ENCODE assay signal across 23 cellular contexts in genomic region chr15:62600376-62600775, GRCh38.
DNase-seq lines count a peak whose midpoint lies in the region; ATAC-seq, FAIRE-seq and TF ChIP-seq lines count a peak whose summit lies in the region.
"Had no signal": no experiment of that assay in that cellular context is flagged by ENCODE, and none has a peak within 500 bp of the region (broad histone marks: within the 10 kb centered on the region; RNA-seq: fewer than 3 reads in every experiment).

No MANE protein-coding gene starts in this region.

- ATAC-seq in IMR-90 (ENCODE audit: low read depth) (peak; percentile 10; the same call in 1 of the 2 replicates), sciatic nerve (no peak)
- ATAC-seq: Panc1 had no signal

- H3K27ac Mint-ChIP-seq in nephron, result peak overlapping the region; percentile 25 to 75 (median 58)
- no peak overlapping the region for H3K27ac Mint-ChIP-seq in osteocyte (ENCODE audit: unreplicated experiment)
- H3K27ac Mint-ChIP-seq: CD4-positive, alpha-beta memory T cell had no signal

- H3K23me2 ChIP-seq in H1 (ENCODE audit: low read depth, low read length), result no peaks in the 10 kb centered on the region

- no peak overlapping the region for H4K5ac ChIP-seq in IMR-90 (ENCODE audit: low read depth, low read length)
- H4K5ac ChIP-seq in H1 (ENCODE audit: insufficient read length, low read depth, low read length), result no peak overlapping the region

- H3K9ac ChIP-seq in IMR-90 (ENCODE audit: low read depth, low read length) (no peak overlapping the region), H1 (replicated peaks in 1 of 4; ENCODE audit: extremely low read depth in 1 of 4, low read depth in 3 of 4, low read length in 3 of 4) (no peak overlapping the region)
- H3K9ac ChIP-seq: BLaER1 had no signal

- peak overlapping the region; percentile 37; the same call in 1 of the 2 replicates for H4K91ac ChIP-seq in IMR-90 (ENCODE audit: insufficient read depth, low read depth, low read length)
- H4K91ac ChIP-seq in H1 (replicated peaks; ENCODE audit: insufficient read length, low read length), result no peak overlapping the region

- POLR2A ChIA-PET in IMR-90 (lab: Charles Lee; ENCODE audit: unreplicated experiment) (no interaction called here), H1 (lab: Charles Lee; ENCODE audit: partially characterized antibody) (no interaction called here)

- no peak for TF ChIP-seq CTCF in IMR-90 (conservative IDR thresholded peaks at IDR 0.05; ENCODE audit: low read depth, low read length)
- no peak for TF ChIP-seq CTCF in H1 (IDR thresholded peaks at IDR 0.05; ENCODE audit: control extremely low read depth in 1 of 3, insufficient read depth in 1 of 3, low read depth in 1 of 3, low read length in 3 of 3)
- TF ChIP-seq CTCF in nephron (IDR thresholded peaks at IDR 0.05; ENCODE audit: unreplicated experiment in 3 of 3), result no peak
- no peak for TF ChIP-seq CTCF in osteocyte (IDR thresholded peaks at IDR 0.05)

- TF ChIP-seq EP300 in H1 (IDR thresholded peaks at IDR 0.05; ENCODE audit: borderline replicate concordance in 1 of 2, low read depth in 2 of 2, low read length in 2 of 2), result no peak

- H3K79me1 ChIP-seq in IMR-90 (ENCODE audit: low read depth in 1 of 2, low read length in 2 of 2), result peaks cover 1 to 6% of the 10 kb centered on the region in 2 experiments; a peak in 3 of 4 replicates
- H3K79me1 ChIP-seq in H1 (ENCODE audit: low read depth, low read length), result peaks cover 3% of the 10 kb centered on the region; the same call in 1 of the 2 replicates

- in situ Hi-C loops in IMR-90 (cut with MboI; ENCODE audit: low sequenced_read_pairs), result no loop called here

- H3K79me2 ChIP-seq in H1 (ENCODE audit: control insufficient read depth in 1 of 2, insufficient read depth in 2 of 2, low read length in 2 of 2), result no peaks in the 10 kb centered on the region

- H3K4me1 ChIP-seq in IMR-90 (ENCODE audit: control insufficient read depth, insufficient read depth, low read length) (peaks cover 5% of the 10 kb centered on the region; the same call in 1 of the 2 replicates), H1 (replicated peaks in 1 of 4; ENCODE audit: control insufficient read depth in 3 of 4, insufficient read depth in 4 of 4, low read length in 3 of 4) (peaks cover 2 to 5% (median 3%) of the 10 kb centered on the region in 4 experiments; a peak in 2 of 7 replicates)
- H3K4me1 ChIP-seq: BLaER1 had no signal

- no TSS peak for BruUV-seq in IMR-90 (replicated peaks; lab: Mats Ljungman, UMichigan)

- peak overlapping the region; percentile 14; the same call in 1 of the 2 replicates for H3K4ac ChIP-seq in IMR-90 (ENCODE audit: low read depth, low read length)
- H3K4ac ChIP-seq in H1 (replicated peaks; ENCODE audit: insufficient read length, low read depth, low read length), result no peak overlapping the region

- H3K4me3 Mint-ChIP-seq in nephron, result no peak overlapping the region
- no peak overlapping the region for H3K4me3 Mint-ChIP-seq in osteocyte (ENCODE audit: unreplicated experiment)
- H3K4me3 Mint-ChIP-seq: CD4-positive, alpha-beta memory T cell; H9 had no signal

- no peak overlapping the region for H2BK12ac ChIP-seq in H1 (ENCODE audit: low read depth, low read length)

- no peak overlapping the region for H3K4me2 ChIP-seq in IMR-90 (ENCODE audit: low read depth, low read length)
- H3K4me2 ChIP-seq in H1 (ENCODE audit: insufficient read depth in 1 of 2, low read depth in 2 of 2, low read length in 2 of 2), result no peak overlapping the region
- H3K4me2 ChIP-seq: BLaER1 had no signal

- H3K18ac ChIP-seq in IMR-90 (ENCODE audit: low read depth, low read length), result no peak overlapping the region; the same call in 1 of the 2 replicates
- no peak overlapping the region for H3K18ac ChIP-seq in H1 (ENCODE audit: extremely low read depth, low read length)

- H2AFZ ChIP-seq in IMR-90 (replicated peaks; ENCODE audit: low read length, poor library complexity), result no peak overlapping the region
- no peak overlapping the region for H2AFZ ChIP-seq in H1 (ENCODE audit: low read length)

- peaks cover 3% of the 10 kb centered on the region; the same call in 1 of the 2 replicates for H3K9me1 ChIP-seq in IMR-90 (ENCODE audit: insufficient read depth, low read length)

- no peaks in the 10 kb centered on the region; the same call in 1 of the 2 replicates for H3K27me3 ChIP-seq in IMR-90 (ENCODE audit: control insufficient read depth, insufficient read depth, low read length)
- no peaks in the 10 kb centered on the region for H3K27me3 ChIP-seq in H1 (replicated peaks in 1 of 4; ENCODE audit: control insufficient read depth in 3 of 4, extremely low read depth in 1 of 4, insufficient read depth in 3 of 4, low read length in 3 of 4)
- H3K27me3 ChIP-seq: BLaER1, SJSA1 had no signal

- CTCF ChIA-PET in IMR-90 (lab: Yijun Ruan, JAX) (no interaction called here), H1 (lab: Charles Lee; ENCODE audit: partially characterized antibody) (interaction anchor here (0.6 kb wide), 1 partner anchor 25 kb away, joined by 3 read pairs; no protein-coding TSS in a partner anchor)

- dilution Hi-C loops in IMR-90 (cut with HindIII; ENCODE audit: low sequenced_read_pairs, unreplicated experiment), result no loop called here

- H2AK5ac ChIP-seq in IMR-90 (ENCODE audit: low read depth, low read length), result 0 out of 2 replicates have a peak overlapping the region, but pooled peaks have one; percentile 20
- no peak overlapping the region for H2AK5ac ChIP-seq in H1 (ENCODE audit: low read depth, low read length)

- peaks cover 1% of the 10 kb centered on the region for H3K9me3 ChIP-seq in IMR-90 (ENCODE audit: control insufficient read depth, insufficient read depth, low read length)
- no peaks in the 10 kb centered on the region for H3K9me3 ChIP-seq in H1 (ENCODE audit: insufficient read depth in 2 of 2, low read depth in 1 of 2, low read length in 1 of 2)
- H3K9me3 ChIP-seq: BLaER1 had no signal

- H3K4me3 ChIP-seq in IMR-90 (ENCODE audit: insufficient read depth, low read depth, low read length) (no peak overlapping the region), H1 (ENCODE audit: extremely low read depth in 1 of 4, insufficient read depth in 2 of 4, low read depth in 3 of 4, low read length in 4 of 4) (no peak overlapping the region)
- H3K4me3 ChIP-seq: BLaER1, SJSA1 had no signal

- 0 out of 2 replicates have a peak overlapping the region, but pooled peaks have one; percentile 22 for H3K14ac ChIP-seq in IMR-90 (replicated peaks; ENCODE audit: low read depth, low read length)
- no peak overlapping the region for H3K14ac ChIP-seq in H1 (ENCODE audit: insufficient read length)

- H3K9me3 Mint-ChIP-seq in nephron (peaks cover 3% of the 10 kb centered on the region), osteocyte (ENCODE audit: unreplicated experiment) (peaks cover 8% of the 10 kb centered on the region)
- H3K9me3 Mint-ChIP-seq: CD4-positive, alpha-beta memory T cell; H9 had no signal

- H2BK20ac ChIP-seq in IMR-90 (ENCODE audit: low read depth, low read length) (peak overlapping the region; percentile 69; the same call in 1 of the 2 replicates), H1 (ENCODE audit: low read length) (no peak overlapping the region)

- H3K27me3 Mint-ChIP-seq in nephron (ENCODE audit: low read depth) (no peaks in the 10 kb centered on the region), osteocyte (ENCODE audit: unreplicated experiment) (peaks cover 31% of the 10 kb centered on the region)

- TF ChIP-seq POLR2A in IMR-90 (IDR thresholded peaks at IDR 0.05; ENCODE audit: low read depth, low read length) (no peak), H1 (IDR thresholded peaks at IDR 0.05; ENCODE audit: control extremely low read depth in 1 of 2, low read depth in 2 of 2, low read length in 2 of 2) (no peak)

- H4K20me1 ChIP-seq in IMR-90 (ENCODE audit: insufficient read depth, low read length), result no peaks in the 10 kb centered on the region
- no peaks in the 10 kb centered on the region for H4K20me1 ChIP-seq in H1 (replicated peaks in 1 of 2; ENCODE audit: control insufficient read depth in 1 of 2, insufficient read depth in 2 of 2, low read length in 2 of 2)
- H4K20me1 ChIP-seq: BLaER1 had no signal

- no peak overlapping the region; the same call in 1 of the 2 replicates for H3K23ac ChIP-seq in IMR-90 (ENCODE audit: low read depth, low read length)
- no peak overlapping the region for H3K23ac ChIP-seq in H1 (ENCODE audit: insufficient read length)

- H3K56ac ChIP-seq in IMR-90 (ENCODE audit: extremely low read depth, insufficient read depth, low read length), result no peak overlapping the region
- H3K56ac ChIP-seq in H1 (replicated peaks; ENCODE audit: insufficient read length, low read depth, low read length), result no peak overlapping the region

- TF ChIP-seq RAD21 in IMR-90 (IDR thresholded peaks at IDR 0.05; ENCODE audit: low read length) (no peak), H1 (IDR thresholded peaks at IDR 0.05 in 1 of 2, conservative IDR thresholded peaks at IDR 0.05 in 1 of 2; ENCODE audit: low read depth in 2 of 2, low read length in 2 of 2) (no peak)

- H4K8ac ChIP-seq in IMR-90 (ENCODE audit: low read depth in 2 of 2, low read length in 2 of 2) (peak overlapping the region in 1 of 2 experiments; percentile 19; a peak in 1 of 4 replicates), H1 (ENCODE audit: extremely low read depth, insufficient read depth, low read length) (no peak overlapping the region)

- FAIRE-seq in H1 (lab: Jason Lieb, UNC) (peak; percentile 36), urothelium cell line (lab: Jason Lieb, UNC) (peak; percentile 48)
- FAIRE-seq: GM12891, GM18507 had no signal

- intact Hi-C loops in IMR-90 (cut with micrococcal nuclease), result no loop called here
- intact Hi-C loops in sciatic nerve (cut with DNase I), result no loop called here

- peak overlapping the region; percentile 9; the same call in 1 of the 2 replicates for H2BK120ac ChIP-seq in IMR-90 (ENCODE audit: low read depth, low read length)
- no peak overlapping the region for H2BK120ac ChIP-seq in H1 (replicated peaks; ENCODE audit: low read depth, low read length)

- H3K27ac ChIP-seq in IMR-90 (ENCODE audit: insufficient read depth, low read length), result no peak overlapping the region
- no peak overlapping the region for H3K27ac ChIP-seq in H1 (ENCODE audit: low read depth, low read length)
- H3K27ac ChIP-seq: BLaER1, SJSA1 had no signal

- H3K36me3 Mint-ChIP-seq in nephron (ENCODE audit: low read depth), result no peaks in the 10 kb centered on the region
- no peaks in the 10 kb centered on the region for H3K36me3 Mint-ChIP-seq in osteocyte (ENCODE audit: unreplicated experiment)
- H3K36me3 Mint-ChIP-seq: CD4-positive, alpha-beta memory T cell had no signal

- no peak overlapping the region for H2BK5ac ChIP-seq in IMR-90 (ENCODE audit: low read depth, low read length, poor library complexity, severe bottlenecking)
- H2BK5ac ChIP-seq in H1 (ENCODE audit: low read depth, low read length), result no peak overlapping the region

- H2AK9ac ChIP-seq in IMR-90 (replicated peaks; ENCODE audit: low read depth, low read length, poor library complexity), result no peak overlapping the region

- H3K4me1 Mint-ChIP-seq in nephron, result peaks cover 34% of the 10 kb centered on the region
- peaks cover 20% of the 10 kb centered on the region for H3K4me1 Mint-ChIP-seq in osteocyte (ENCODE audit: unreplicated experiment)
- H3K4me1 Mint-ChIP-seq: CD4-positive, alpha-beta memory T cell had no signal

- no CpG with 5 or more reads among the region's 3 CpGs for WGBS in IMR-90 (ENCODE audit: extremely low coverage in 2 of 2, insufficient read length in 1 of 2), 2 experiments
- WGBS in H1 (ENCODE audit: extremely low coverage in 1 of 2, insufficient coverage in 1 of 2, insufficient read length in 1 of 2, insufficient replicate concordance in 2 of 2, low coverage in 1 of 2, low lambda C conversion rate in 2 of 2, missing lambda C conversion rate in 1 of 2), 2 experiments, result 90% methylated on average over 3 of the region's 3 CpGs; no CpG with 5 or more reads in 1 of the 2 experiments

- H3K36me3 ChIP-seq in IMR-90 (ENCODE audit: control insufficient read depth, insufficient read depth, low read length) (no peaks in the 10 kb centered on the region), H1 (ENCODE audit: control insufficient read depth in 2 of 4, insufficient read depth in 4 of 4, low read length in 3 of 4) (no peaks in the 10 kb centered on the region)
- H3K36me3 ChIP-seq: BLaER1 had no signal

- H2BK15ac ChIP-seq in IMR-90 (ENCODE audit: low read depth, low read length) (peak overlapping the region; percentile 74; the same call in 1 of the 3 replicates), H1 (ENCODE audit: low read length) (no peak overlapping the region)

- DNase-seq in IMR-90, result no peak
- DNase-seq in H1 (ENCODE audit: low read depth in 1 of 2, low spot score in 2 of 2), result no peak
- no peak for DNase-seq in urothelium cell line (ENCODE audit: low spot score)
- no peak for DNase-seq in osteocyte (ENCODE audit: extremely low spot score, unreplicated experiment)
- no peak for DNase-seq in sciatic nerve (ENCODE audit: low spot score)
- DNase-seq in NCI-H69 (lab: John Stamatoyannopoulos, UW), result no peak
- DNase-seq: Calu3; CD4-positive, alpha-beta memory T cell; DMS53; H9; Kasumi-1; MM.1S; NCI-H1092 treated with DMSO at 0.1 percent for 48 hours; NCI-H146; NCI-H2081; NCI-H2171 treated with DMSO at 0.1 percent for 48 hours; NCI-H446 had no signal
